Comparison of ENCODE assay signal across 8 cellular contexts in genomic region chrX:84729809-84730208, GRCh38.
DNase-seq lines count a peak whose midpoint lies in the region; ATAC-seq and TF ChIP-seq lines count a peak whose summit lies in the region.

No MANE protein-coding gene starts in this region.

- no peaks in the 10 kb centered on the region for H3K4me1 ChIP-seq in stomach

- TF ChIP-seq POLR2A in stomach (IDR thresholded peaks at IDR 0.05), result no peak

- no peak for TF ChIP-seq EP300 in stomach (IDR thresholded peaks at IDR 0.05)

- 6 to 24% (median 18%) methylated on average over 4 to 5 of the region's 5 CpGs for WGBS in stomach, 5 donors

- peak; percentile 21 for DNase-seq in EL
- DNase-seq in NCI-H446 (lab: John Stamatoyannopoulos, UW), result peak; percentile 4 to 42
- DNase-seq in astrocyte of the hippocampus (ENCODE audit: low read depth, low spot score), result peak; percentile 28
- DNase-seq in iPS-NIHi7 (ENCODE audit: extremely low spot score), result peak; percentile 57
- no peak for DNase-seq in stomach
- no peak for DNase-seq in OCI-M2 (lab: John Stamatoyannopoulos, UW; ENCODE audit: unreplicated experiment)

- ATAC-seq in GM19463 (IDR thresholded peaks at IDR 0.05; ENCODE audit: unreplicated experiment) (peak; percentile 99), HG03342 (IDR thresholded peaks at IDR 0.05; ENCODE audit: unreplicated experiment) (peak; percentile 99)

- peak in 5 of 7 experiments; percentile 41 to 70 (median 58) for TF ChIP-seq CTCF in stomach (IDR thresholded peaks at IDR 0.05)

- no peaks in the 10 kb centered on the region for H3K36me3 ChIP-seq in stomach

- H3K4me3 ChIP-seq in stomach, result no peak overlapping the region

- H3K27ac ChIP-seq in stomach, result no peak overlapping the region

- no peaks in the 10 kb centered on the region for H3K9me3 ChIP-seq in stomach

- H3K27me3 ChIP-seq in stomach, result no peaks in the 10 kb centered on the region

- intact Hi-C loops in stomach (cut with DNase I; ENCODE audit: low total_unique reads), result no loop called here

Comparison
In these comparisons a context has a peak if more than half of its experiments do, and no peak if none do; other contexts are left out.
1. DNase-seq: peak in EL (single experiment), NCI-H446 (2 of 2), astrocyte of the hippocampus (single experiment) and iPS-NIHi7 (single experiment); none in stomach (single experiment) and OCI-M2 (single experiment).